16 cellular contexts compared by ENCODE assay signal in the genomic region with DNA sequence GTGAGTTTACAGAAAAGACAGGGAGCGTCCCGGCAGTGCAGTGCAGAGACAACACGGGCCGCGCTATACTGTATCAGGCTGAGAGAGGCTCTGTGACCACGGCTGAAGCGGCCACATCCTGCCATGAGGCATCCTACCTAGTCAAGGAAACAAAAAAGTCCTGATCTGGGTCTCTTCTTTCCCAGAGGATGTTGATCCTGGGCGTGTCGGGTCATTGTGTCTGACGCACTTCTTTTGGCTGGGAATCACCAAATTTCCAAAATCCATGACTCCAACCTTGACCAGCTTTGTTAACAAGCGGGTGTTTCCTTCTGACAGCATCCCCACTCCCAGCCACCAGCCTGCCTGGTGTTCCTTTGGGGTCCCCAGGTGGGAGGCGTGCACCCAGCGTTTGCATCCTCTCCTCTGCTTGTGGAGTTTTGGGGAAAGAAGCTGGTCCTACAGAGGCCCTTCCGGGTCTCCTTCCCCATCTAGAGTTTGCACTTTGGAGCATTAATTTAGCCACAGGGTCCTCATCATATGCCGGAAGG.
A peak's percentile ranks its signal among the peaks of the same experiment; 100 is the strongest.
DNase-seq lines count a peak whose midpoint lies in the region; ATAC-seq and TF ChIP-seq lines count a peak whose summit lies in the region.
"Had no signal": no experiment of that assay in that cellular context is flagged by ENCODE, and none has a peak within 500 bp of the region (broad histone marks: within the 10 kb centered on the region; RNA-seq: fewer than 3 reads in every experiment).

No MANE protein-coding gene starts in this region.

- H3K4me3 ChIP-seq in neuronal stem cell (ENCODE audit: low read length in 2 of 2) (no peak overlapping the region), vagina (no peak overlapping the region)
- H3K4me3 ChIP-seq: cardiac muscle cell, SJCRH30 had no signal

- DNase-seq in Right ventricle myocardium superior (no peak), cardiac septum (ENCODE audit: low spot score) (no peak), fibroblast of peridontal ligament (ENCODE audit: extremely low read depth) (peak; percentile 40), neuronal stem cell (ENCODE audit: low spot score) (no peak), vagina (ENCODE audit: extremely low spot score in 2 of 2) (no peak), pons (ENCODE audit: low spot score) (no peak), SK-N-DZ (ENCODE audit: low spot score) (no peak)
- DNase-seq: activated CD4-positive, alpha-beta T cell treated with anti-CD3 and anti-CD28 coated beads for 4 hours; activated T-cell treated with anti-CD3 and anti-CD28 coated beads for 4 hours; CD4-positive, CD25-positive, alpha-beta regulatory T cell; effector memory CD8-positive, alpha-beta T cell; NCI-H1694; SJCRH30; substantia nigra had no signal

- H3K18ac ChIP-seq in neuronal stem cell (ENCODE audit: low read length), result no peak overlapping the region

- no peak overlapping the region for H3K4ac ChIP-seq in neuronal stem cell (ENCODE audit: low read length)

- H3K27ac ChIP-seq in neuronal stem cell (replicated peaks; ENCODE audit: low read length), result no peak overlapping the region
- peak overlapping the region; percentile 57 for H3K27ac ChIP-seq in vagina
- H3K27ac ChIP-seq: cardiac muscle cell, SJCRH30 had no signal

- no peak overlapping the region for H3K9ac ChIP-seq in neuronal stem cell (ENCODE audit: low read depth, low read length, poor library complexity)

- peaks cover 0 to 16% (median 0%) of the 10 kb centered on the region in 3 experiments for H3K27me3 ChIP-seq in neuronal stem cell (ENCODE audit: control insufficient read depth in 3 of 3, insufficient read depth in 3 of 3, low read depth in 1 of 3, low read length in 3 of 3)
- no peaks in the 10 kb centered on the region for H3K27me3 ChIP-seq in vagina
- H3K27me3 ChIP-seq: cardiac muscle cell, SJCRH30 had no signal

- ATAC-seq in Right ventricle myocardium superior (ENCODE audit: poor library complexity), result peak; percentile 25
- no peak for ATAC-seq in HG03196 (IDR thresholded peaks at IDR 0.05; ENCODE audit: unreplicated experiment)
- ATAC-seq: effector memory CD8-positive, alpha-beta T cell had no signal

- intact Hi-C loops in Right ventricle myocardium superior (cut with DNase I) (no loop called here), cardiac septum (cut with DNase I) (loop anchor here (10.0 kb wide), 1 partner anchor 90 kb away; the partner anchor contains the start of gene RAI14), vagina (cut with DNase I) (no loop called here)

- no peak overlapping the region for H2BK5ac ChIP-seq in neuronal stem cell (ENCODE audit: low read length)

- H2AK5ac ChIP-seq in neuronal stem cell (ENCODE audit: low read depth, low read length), result no peak overlapping the region

- H3K4me2 ChIP-seq in neuronal stem cell (ENCODE audit: insufficient read depth, low read length, poor library complexity, severe bottlenecking), result no peak overlapping the region

- H3K79me1 ChIP-seq in neuronal stem cell (ENCODE audit: low read depth, low read length), result no peaks in the 10 kb centered on the region

- H3K9me3 ChIP-seq in neuronal stem cell (replicated peaks in 1 of 2; ENCODE audit: control insufficient read depth in 2 of 2, insufficient read depth in 1 of 2, low read depth in 1 of 2, low read length in 2 of 2) (no peaks in the 10 kb centered on the region), vagina (no peaks in the 10 kb centered on the region)
- H3K9me3 ChIP-seq: SJCRH30 had no signal

- no CpG with 5 or more reads among the region's 15 CpGs for WGBS in neuronal stem cell (ENCODE audit: extremely low coverage in 2 of 2, insufficient read length in 2 of 2, insufficient replicate concordance in 1 of 2), 2 donors

- no peak overlapping the region for H2BK12ac ChIP-seq in neuronal stem cell (ENCODE audit: low read length)

- no peak overlapping the region for H3K14ac ChIP-seq in neuronal stem cell (ENCODE audit: low read length)

- H3K23ac ChIP-seq in neuronal stem cell (ENCODE audit: low read depth, low read length, poor library complexity), result no peak overlapping the region

- no peak overlapping the region for H2BK15ac ChIP-seq in neuronal stem cell (ENCODE audit: low read length)

- H2AFZ ChIP-seq in neuronal stem cell (ENCODE audit: low read length), result peak overlapping the region; percentile 72

- H4K8ac ChIP-seq in neuronal stem cell (ENCODE audit: low read depth, low read length), result no peak overlapping the region

- TF ChIP-seq CTCF in vagina (IDR thresholded peaks at IDR 0.05), result no peak

- no peak overlapping the region for H2BK120ac ChIP-seq in neuronal stem cell (ENCODE audit: low read depth, low read length)

- H3K4me1 ChIP-seq in neuronal stem cell (ENCODE audit: control insufficient read depth in 2 of 2, insufficient read depth in 1 of 2, low read depth in 1 of 2, low read length in 2 of 2), result peaks cover 0 to 6% of the 10 kb centered on the region in 2 donors
- peaks cover 7% of the 10 kb centered on the region for H3K4me1 ChIP-seq in vagina
- H3K4me1 ChIP-seq: SJCRH30 had no signal

- no peak for TF ChIP-seq POLR2A in vagina (IDR thresholded peaks at IDR 0.05)

- no peak overlapping the region for H4K91ac ChIP-seq in neuronal stem cell (ENCODE audit: low read depth, low read length, poor library complexity)

- H3K36me3 ChIP-seq in neuronal stem cell (replicated peaks in 1 of 2; ENCODE audit: control insufficient read depth in 2 of 2, insufficient read depth in 2 of 2, low read length in 2 of 2) (no peaks in the 10 kb centered on the region), vagina (no peaks in the 10 kb centered on the region)
- H3K36me3 ChIP-seq: cardiac muscle cell, SJCRH30 had no signal
